Comparison of ENCODE assay signal across 8 cellular contexts in the genomic region with DNA sequence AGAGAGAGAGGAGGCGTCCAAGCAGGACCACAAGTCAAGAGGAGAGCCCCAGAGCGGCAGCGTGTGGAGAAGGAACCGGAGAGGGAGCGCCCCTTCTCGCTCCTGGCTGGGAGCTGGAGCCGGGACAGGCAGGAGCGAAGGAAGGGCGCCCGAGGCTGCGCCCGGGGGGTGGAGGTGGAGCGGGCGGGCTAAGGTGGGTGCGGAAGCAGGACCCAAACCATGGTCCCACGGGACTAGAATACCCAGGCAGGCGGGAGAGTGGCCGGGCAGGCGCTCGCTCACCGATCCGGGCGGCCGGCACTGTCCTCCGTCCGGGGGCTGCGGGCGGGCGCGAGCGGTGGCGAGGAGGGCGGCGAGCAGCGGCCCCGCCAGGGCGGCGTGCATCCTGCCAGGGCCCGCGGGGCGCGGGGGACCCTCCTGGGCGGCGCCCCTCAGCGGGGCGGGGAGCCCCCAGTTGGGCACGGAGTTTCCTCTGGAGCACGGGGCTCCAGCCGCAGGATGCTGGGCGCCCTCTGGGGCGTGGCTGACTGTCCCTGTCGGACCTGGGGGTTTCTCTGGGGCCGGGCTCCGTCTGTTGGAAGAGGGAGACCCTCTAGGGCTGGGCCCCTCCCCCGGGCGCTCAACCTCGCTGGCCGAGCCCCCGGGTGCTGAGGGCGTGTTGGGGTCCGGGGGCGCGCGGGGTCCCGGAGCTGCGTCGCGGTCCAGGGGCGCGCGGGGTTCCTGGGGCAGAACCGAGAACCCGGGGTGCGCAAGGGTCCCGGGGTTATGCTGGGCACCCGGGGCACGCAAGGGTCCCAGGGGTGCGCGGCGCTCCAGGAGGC. TPM values are rescaled to one million over a fixed set of nuclear protein-coding genes. Genes with fewer than 3 reads are reported as not detected.
DNase-seq lines count a peak whose midpoint lies in the region; ATAC-seq, FAIRE-seq and TF ChIP-seq lines count a peak whose summit lies in the region.

No MANE protein-coding gene starts in this region.

- TF ChIP-seq CTCF in CD4-positive, alpha-beta T cell (IDR thresholded peaks at IDR 0.05) = no peak
- TF ChIP-seq CTCF in PC-9 (conservative IDR thresholded peaks at IDR 0.05) (no peak), gastroesophageal sphincter (IDR thresholded peaks at IDR 0.05) (no peak), ovary (IDR thresholded peaks at IDR 0.05) (no peak), GM13977 (IDR thresholded peaks at IDR 0.05; ENCODE audit: extremely low read depth, insufficient read depth, missing control alignments) (no peak)

- TF ChIP-seq EP300 in gastroesophageal sphincter (IDR thresholded peaks at IDR 0.05) (no peak), ovary (IDR thresholded peaks at IDR 0.05) (no peak)

- CTCF ChIA-PET in CD4-positive, alpha-beta T cell (lab: Charles Lee) = no interaction called here
- CTCF ChIA-PET in PC-9 (lab: Charles Lee) = interaction anchor here (0.6 kb wide), 1 partner anchor 30 kb away, joined by 4 read pairs; no protein-coding TSS in a partner anchor

- FAIRE-seq in HTR-8/SVneo (lab: Jason Lieb, UNC) = no peak

- H4K20me1 ChIP-seq in PC-9 (ENCODE audit: insufficient read depth) = no peaks in the 10 kb centered on the region

- H3K4me1 ChIP-seq in PC-9 (replicated peaks; ENCODE audit: insufficient read depth) = no peaks in the 10 kb centered on the region
- H3K4me1 ChIP-seq in gastroesophageal sphincter = peaks cover 0 to 46% (median 10%) of the 10 kb centered on the region in 3 donors
- no peaks in the 10 kb centered on the region for H3K4me1 ChIP-seq in ovary (ENCODE audit: insufficient read depth)

- no peaks in the 10 kb centered on the region for H3K9me3 ChIP-seq in CD4-positive, alpha-beta T cell (ENCODE audit: control insufficient read depth, low read length)
- no peaks in the 10 kb centered on the region for H3K9me3 ChIP-seq in PC-9 (ENCODE audit: insufficient read depth, low read depth)
- H3K9me3 ChIP-seq in gastroesophageal sphincter = no peaks in the 10 kb centered on the region
- H3K9me3 ChIP-seq in ovary = no peaks in the 10 kb centered on the region

- H3K27ac Mint-ChIP-seq in CD4-positive, alpha-beta T cell = no peak overlapping the region

- no peaks in the 10 kb centered on the region for H3K9me2 ChIP-seq in PC-9 (ENCODE audit: insufficient read depth)

- H3K27ac ChIP-seq in CD4-positive, alpha-beta T cell (ENCODE audit: low read depth, low read length) = no peak overlapping the region
- H3K27ac ChIP-seq in PC-9 (no peak overlapping the region), gastroesophageal sphincter (peak overlapping the region; percentile 10 to 91 (median 86)), ovary (peak overlapping the region in 1 of 2 donors; percentile 20)

- no peaks in the 10 kb centered on the region for H3K9me3 Mint-ChIP-seq in CD4-positive, alpha-beta T cell

- ATAC-seq in CD4-positive, alpha-beta T cell (ENCODE audit: poor library complexity) = no peak
- ATAC-seq in gastroesophageal sphincter (peak; percentile 2), HG03571 (IDR thresholded peaks at IDR 0.05; ENCODE audit: unreplicated experiment) (no peak)

- H3K4me3 ChIP-seq in PC-9 (no peak overlapping the region; the same call in 1 of the 2 replicates), gastroesophageal sphincter (peak overlapping the region; percentile 57 to 83), ovary (peak overlapping the region; percentile 53)

- BruUV-seq in PC-9 (replicated peaks; lab: Mats Ljungman, UMichigan) = no TSS peak

- 1 to 6% methylated on average over 13 to 22 of the region's 80 CpGs for WGBS in gastroesophageal sphincter (ENCODE audit: low coverage in 1 of 2), 2 donors
- WGBS in ovary, 3 donors = 1 to 6% (median 1%) methylated on average over 30 to 80 of the region's 80 CpGs

- no peak for DNase-seq in CD4-positive, alpha-beta T cell
- no peak for DNase-seq in PC-9
- peak; percentile 9 to 41 (median 30) for DNase-seq in ovary
- no peak for DNase-seq in GM13977 (ENCODE audit: low spot score)
- DNase-seq in HTR-8/SVneo (ENCODE audit: insufficient read length, low spot score) = no peak
- no peak for DNase-seq in NCI-H187 treated with DMSO at 0.1 percent for 48 hours (lab: John Stamatoyannopoulos, UW)

- H3K27me3 Mint-ChIP-seq in CD4-positive, alpha-beta T cell = peaks cover 77% of the 10 kb centered on the region

- H2AFZ ChIP-seq in PC-9 = no peak overlapping the region

- no peaks in the 10 kb centered on the region for H3K36me3 Mint-ChIP-seq in CD4-positive, alpha-beta T cell (ENCODE audit: low read depth)

- no peaks in the 10 kb centered on the region for H3F3A ChIP-seq in PC-9 (ENCODE audit: insufficient read depth, low read depth)

- TF ChIP-seq POLR2A in gastroesophageal sphincter (IDR thresholded peaks at IDR 0.05) = no peak
- TF ChIP-seq POLR2A in ovary (IDR thresholded peaks at IDR 0.05) = no peak

- peak overlapping the region; percentile 54 for H3K4me3 Mint-ChIP-seq in CD4-positive, alpha-beta T cell

- peaks cover 15% of the 10 kb centered on the region for H3K4me1 Mint-ChIP-seq in CD4-positive, alpha-beta T cell (ENCODE audit: low read depth)

- H3K79me2 ChIP-seq in PC-9 (ENCODE audit: low read depth) = no peaks in the 10 kb centered on the region

- in situ Hi-C loops in GM13977 (cut with MboI; ENCODE audit: low pct_unique_long_range_greater_than_20kb, low sequenced_read_pairs, unreplicated experiment) = no loop called here

- intact Hi-C loops in CD4-positive, alpha-beta T cell (cut with DNase I, micrococcal nuclease) = loop anchor here (1.0 to 5.0 kb wide), 2 partner anchors 241 kb away; no protein-coding TSS in a partner anchor
- intact Hi-C loops in PC-9 (cut with micrococcal nuclease; ENCODE audit: unreplicated experiment) = loop anchor here (1.0 kb wide), 1 partner anchor 206 kb away; no protein-coding TSS in a partner anchor
- intact Hi-C loops in ovary (cut with DNase I) = loop anchor here in 2 of 4 donors (5.0 to 10.0 kb wide), 3 partner anchors 62 to 501 kb away; no protein-coding TSS in a partner anchor

- no peaks in the 10 kb centered on the region for H3K36me3 ChIP-seq in PC-9 (ENCODE audit: low read depth)
- H3K36me3 ChIP-seq in gastroesophageal sphincter = no peaks in the 10 kb centered on the region
- no peaks in the 10 kb centered on the region for H3K36me3 ChIP-seq in ovary

- POLR2A ChIA-PET in CD4-positive, alpha-beta T cell (lab: Charles Lee) = no interaction called here
- POLR2A ChIA-PET in PC-9 (lab: Charles Lee; ENCODE audit: unreplicated experiment) = no interaction called here

- H3K27me3 ChIP-seq in CD4-positive, alpha-beta T cell (ENCODE audit: control insufficient read depth, insufficient read depth, low read length) = peaks cover 52% of the 10 kb centered on the region
- H3K27me3 ChIP-seq in PC-9 (ENCODE audit: insufficient read depth, low read depth) (peaks cover 15% of the 10 kb centered on the region; the same call in 1 of the 2 replicates), gastroesophageal sphincter (peaks cover 39% of the 10 kb centered on the region), ovary (no peaks in the 10 kb centered on the region)

- peak overlapping the region; percentile 28; the same call in 1 of the 2 replicates for H3K4me2 ChIP-seq in PC-9

RNA-seq across cellular contexts. Expression of a gene that starts 0.6 kb away (rescaled TPM):
- total RNA-seq in CD4-positive, alpha-beta T cell = not detected
- total RNA-seq in PC-9 (2021) (not detected in 2 replicates), gastroesophageal sphincter (1 to 10 TPM; 2.6 to 6.5 (median 3.4) TPM), ovary (1 to 10 TPM in 2 of 7 donors, under 1 TPM in 5; 0.18 to 1.6 (median 0.24) TPM)
- polyA plus RNA-seq in ovary = 1 to 10 TPM in 1 of 2 donors, under 1 TPM in 1; 0.52 to 1.1 TPM

Comparison
In these comparisons a context has a peak if more than half of its experiments do, and no peak if none do; other contexts are left out.
1. DNase-seq: peak in ovary (5 of 5); none in CD4-positive, alpha-beta T cell (0 of 10), PC-9 (0 of 2), GM13977 (single experiment), HTR-8/SVneo (single experiment) and NCI-H187 treated with DMSO at 0.1 percent for 48 hours (single experiment).
2. H3K27ac ChIP-seq: peak in gastroesophageal sphincter (4 of 4); none in CD4-positive, alpha-beta T cell (single experiment) and PC-9 (single experiment).